ENCODE assay signal across 18 cellular contexts in genomic region chr11:19290356-19290755, GRCh38. TPM values are rescaled to one million over a fixed set of nuclear protein-coding genes. Genes with fewer than 3 reads are reported as not detected.
DNase-seq lines count a peak whose midpoint lies in the region; ATAC-seq, FAIRE-seq and TF ChIP-seq lines count a peak whose summit lies in the region.
"Had no signal": no experiment of that assay in that cellular context is flagged by ENCODE, and none has a peak within 500 bp of the region (broad histone marks: within the 10 kb centered on the region; RNA-seq: fewer than 3 reads in every experiment).

No MANE protein-coding gene starts in this region.

- CTCF ChIA-PET in H1 (lab: Charles Lee; ENCODE audit: partially characterized antibody), result no interaction called here
- CTCF ChIA-PET in RWPE1 (lab: Yijun Ruan, JAX), result interaction anchor here (0.6 kb wide), 1 partner anchor 9 kb away, joined by 6 read pairs; no protein-coding TSS in a partner anchor

- H3K23ac ChIP-seq in H1 (ENCODE audit: insufficient read length), result no peak overlapping the region

- no peak overlapping the region for H3K9ac ChIP-seq in H1 (replicated peaks in 1 of 4; ENCODE audit: extremely low read depth in 1 of 4, low read depth in 3 of 4, low read length in 3 of 4)

- no peak for ATAC-seq in lower lobe of right lung
- ATAC-seq: GM12878 had no signal

- H3K4me3 ChIP-seq in H1 (ENCODE audit: extremely low read depth in 1 of 4, insufficient read depth in 2 of 4, low read depth in 3 of 4, low read length in 4 of 4) (no peak overlapping the region), tibial nerve (no peak overlapping the region), lower lobe of right lung (no peak overlapping the region)
- H3K4me3 ChIP-seq: A549, GM12878, SJCRH30 had no signal

- H2BK12ac ChIP-seq in H1 (ENCODE audit: low read depth, low read length), result no peak overlapping the region

- H3K9me3 ChIP-seq in H1 (ENCODE audit: insufficient read depth in 2 of 2, low read depth in 1 of 2, low read length in 1 of 2), result no peaks in the 10 kb centered on the region
- H3K9me3 ChIP-seq in tibial nerve, result no peaks in the 10 kb centered on the region
- no peaks in the 10 kb centered on the region for H3K9me3 ChIP-seq in lower lobe of right lung
- H3K9me3 ChIP-seq: A549, Caco-2, SJCRH30 had no signal

- H3K23me2 ChIP-seq in H1 (ENCODE audit: low read depth, low read length), result no peaks in the 10 kb centered on the region

- no peaks in the 10 kb centered on the region for H4K20me1 ChIP-seq in H1 (replicated peaks in 1 of 2; ENCODE audit: control insufficient read depth in 1 of 2, insufficient read depth in 2 of 2, low read length in 2 of 2)

- H2BK20ac ChIP-seq in H1 (ENCODE audit: low read length), result no peak overlapping the region

- no peaks in the 10 kb centered on the region for H3K79me2 ChIP-seq in H1 (ENCODE audit: control insufficient read depth in 1 of 2, insufficient read depth in 2 of 2, low read length in 2 of 2)

- H3K56ac ChIP-seq in H1 (replicated peaks; ENCODE audit: insufficient read length, low read depth, low read length), result no peak overlapping the region

- no peak overlapping the region for H4K8ac ChIP-seq in H1 (ENCODE audit: extremely low read depth, insufficient read depth, low read length)

- H3K27me3 ChIP-seq in H1 (replicated peaks in 1 of 4; ENCODE audit: control insufficient read depth in 3 of 4, extremely low read depth in 1 of 4, insufficient read depth in 3 of 4, low read length in 3 of 4) (no peaks in the 10 kb centered on the region), tibial nerve (peaks cover 0 to 3% of the 10 kb centered on the region in 2 donors), lower lobe of right lung (ENCODE audit: low read depth) (no peaks in the 10 kb centered on the region)
- H3K27me3 ChIP-seq: SJCRH30 had no signal

- H3K4me1 ChIP-seq in H1 (replicated peaks in 1 of 4; ENCODE audit: control insufficient read depth in 3 of 4, insufficient read depth in 4 of 4, low read length in 3 of 4) (no peaks in the 10 kb centered on the region), tibial nerve (no peaks in the 10 kb centered on the region), lower lobe of right lung (no peaks in the 10 kb centered on the region)
- H3K4me1 ChIP-seq: A549, Caco-2, SJCRH30 had no signal

- no peak for TF ChIP-seq EP300 in H1 (IDR thresholded peaks at IDR 0.05; ENCODE audit: borderline replicate concordance in 1 of 2, low read depth in 2 of 2, low read length in 2 of 2)
- TF ChIP-seq EP300 in tibial nerve (IDR thresholded peaks at IDR 0.05), result no peak

- H3K36me3 ChIP-seq in H1 (ENCODE audit: control insufficient read depth in 2 of 4, insufficient read depth in 4 of 4, low read length in 3 of 4), result no peaks in the 10 kb centered on the region
- no peaks in the 10 kb centered on the region for H3K36me3 ChIP-seq in tibial nerve
- no peaks in the 10 kb centered on the region for H3K36me3 ChIP-seq in lower lobe of right lung
- H3K36me3 ChIP-seq: SJCRH30 had no signal

- DNase-seq in ELR (ENCODE audit: low read depth) (peak; percentile 12), LHCN-M2 (ENCODE audit: low read depth) (peak; percentile 4), H1 (ENCODE audit: low read depth in 1 of 2, low spot score in 2 of 2) (no peak), renal cortical epithelial cell (ENCODE audit: low read depth) (peak; percentile 18), tibial nerve (ENCODE audit: low spot score in 2 of 2) (no peak), lower lobe of right lung (no peak), RWPE1 (ENCODE audit: low spot score) (no peak)
- DNase-seq: Caco-2; CD4-positive, alpha-beta T cell; H7; Kasumi-1; MV-4-11; NCI-H1436; NCI-H2029; NCI-H526; SJCRH30 had no signal

- no peak overlapping the region for H3K27ac ChIP-seq in H1 (ENCODE audit: low read depth, low read length)
- no peak overlapping the region for H3K27ac ChIP-seq in tibial nerve
- H3K27ac ChIP-seq in lower lobe of right lung, result no peak overlapping the region
- H3K27ac ChIP-seq in RWPE1, result no peak overlapping the region
- H3K27ac ChIP-seq: A549, SJCRH30 had no signal

- H2BK15ac ChIP-seq in H1 (ENCODE audit: low read length), result no peak overlapping the region

- H2AK5ac ChIP-seq in H1 (ENCODE audit: low read depth, low read length), result no peak overlapping the region

- intact Hi-C loops in lower lobe of right lung (cut with DNase I), result no loop called here

- no peaks in the 10 kb centered on the region for H3K79me1 ChIP-seq in H1 (ENCODE audit: low read depth, low read length)

- FAIRE-seq in H1 (lab: Jason Lieb, UNC), result no peak
- FAIRE-seq: A549, GM12878 had no signal

- H4K5ac ChIP-seq in H1 (ENCODE audit: insufficient read length, low read depth, low read length), result no peak overlapping the region

- H2AFZ ChIP-seq in H1 (ENCODE audit: low read length), result peak overlapping the region; percentile 88; the same call in 1 of the 2 replicates

- H3K14ac ChIP-seq in H1 (ENCODE audit: insufficient read length), result no peak overlapping the region

- no peak overlapping the region for H3K18ac ChIP-seq in H1 (ENCODE audit: extremely low read depth, low read length)

- TF ChIP-seq CTCF in H1 (IDR thresholded peaks at IDR 0.05; ENCODE audit: control extremely low read depth in 1 of 3, insufficient read depth in 1 of 3, low read depth in 1 of 3, low read length in 3 of 3) (no peak), tibial nerve (IDR thresholded peaks at IDR 0.05) (no peak), lower lobe of right lung (IDR thresholded peaks at IDR 0.05) (no peak), RWPE1 (conservative IDR thresholded peaks at IDR 0.05; ENCODE audit: low read depth) (no peak)

- no peak overlapping the region for H3K4ac ChIP-seq in H1 (replicated peaks; ENCODE audit: insufficient read length, low read depth, low read length)

- no peak overlapping the region for H2BK5ac ChIP-seq in H1 (ENCODE audit: low read depth, low read length)

- H3K4me2 ChIP-seq in H1 (ENCODE audit: insufficient read depth in 1 of 2, low read depth in 2 of 2, low read length in 2 of 2), result no peak overlapping the region
- H3K4me2 ChIP-seq: A549 had no signal

- POLR2A ChIA-PET in H1 (lab: Charles Lee; ENCODE audit: partially characterized antibody), result no interaction called here
- POLR2A ChIA-PET in RWPE1 (lab: Yijun Ruan, JAX; ENCODE audit: low non-redundant PET), result no interaction called here

- no peak for TF ChIP-seq RAD21 in H1 (IDR thresholded peaks at IDR 0.05 in 1 of 2, conservative IDR thresholded peaks at IDR 0.05 in 1 of 2; ENCODE audit: low read depth in 2 of 2, low read length in 2 of 2)

- H4K91ac ChIP-seq in H1 (replicated peaks; ENCODE audit: insufficient read length, low read length), result no peak overlapping the region

- no peak for TF ChIP-seq POLR2A in H1 (IDR thresholded peaks at IDR 0.05; ENCODE audit: control extremely low read depth in 1 of 2, low read depth in 2 of 2, low read length in 2 of 2)
- TF ChIP-seq POLR2A in tibial nerve (IDR thresholded peaks at IDR 0.05), result no peak

- no peak overlapping the region for H2BK120ac ChIP-seq in H1 (replicated peaks; ENCODE audit: low read depth, low read length)

- WGBS in H1 (ENCODE audit: extremely low coverage in 1 of 2, insufficient coverage in 1 of 2, insufficient read length in 1 of 2, insufficient replicate concordance in 2 of 2, low coverage in 1 of 2, low lambda C conversion rate in 2 of 2, missing lambda C conversion rate in 1 of 2), 2 experiments, result 63% methylated on average over 2 of the region's 2 CpGs; no CpG with 5 or more reads in 1 of the 2 experiments
- WGBS in tibial nerve, 2 donors, result 82 to 95% methylated on average over 2 of the region's 2 CpGs

TF ChIP-seq in H1, 55 proteins besides CTCF, POLR2A, EP300 and RAD21 (continues in another document):
- TF ChIP-seq RXRA (IDR thresholded peaks at IDR 0.05; ENCODE audit: insufficient read depth, low read depth, low read length), result no peak
- no peak for TF ChIP-seq MAFK (IDR thresholded peaks at IDR 0.05; ENCODE audit: low read depth, low read length)
- TF ChIP-seq CBX5 (IDR thresholded peaks at IDR 0.05; ENCODE audit: low read depth, low read length), result no peak
- no peak for TF ChIP-seq BCL11A (IDR thresholded peaks at IDR 0.05; ENCODE audit: low read depth in 2 of 2, low read length in 2 of 2)
- no peak for TF ChIP-seq CHD2 (IDR thresholded peaks at IDR 0.05; ENCODE audit: low read length)
- TF ChIP-seq CREB1 (IDR thresholded peaks at IDR 0.05), result no peak
- no peak for TF ChIP-seq TEAD4 (IDR thresholded peaks at IDR 0.05; ENCODE audit: low read depth, low read length)
- TF ChIP-seq NRF1 (IDR thresholded peaks at IDR 0.05; ENCODE audit: low read depth, low read length), result no peak
- no peak for TF ChIP-seq PHF8 (conservative IDR thresholded peaks at IDR 0.05; ENCODE audit: low read depth, low read length)
- no peak for TF ChIP-seq YY1 (IDR thresholded peaks at IDR 0.05; ENCODE audit: low read depth, low read length)
- TF ChIP-seq SP4 (IDR thresholded peaks at IDR 0.05; ENCODE audit: low read length), result no peak
- TF ChIP-seq E2F6 (IDR thresholded peaks at IDR 0.05), result no peak
- no peak for TF ChIP-seq KDM4A (IDR thresholded peaks at IDR 0.05; ENCODE audit: low read depth, low read length, severe bottlenecking)
- no peak for TF ChIP-seq TCF12 (IDR thresholded peaks at IDR 0.05; ENCODE audit: low read depth, low read length)
- no peak for TF ChIP-seq TAF7 (optimal IDR thresholded peaks at IDR 0.05; ENCODE audit: borderline replicate concordance, low read depth, low read length)
- TF ChIP-seq BRCA1 (IDR thresholded peaks at IDR 0.05; ENCODE audit: low read depth, low read length), result no peak
- no peak for TF ChIP-seq NANOG (IDR thresholded peaks at IDR 0.05; ENCODE audit: insufficient read depth, low read depth, low read length, poor library complexity, severe bottlenecking)

RNA-seq across cellular contexts. Expression of gene E2F8, which starts 49.6 kb away (rescaled TPM):
- total RNA-seq in LHCN-M2 (2014; rRNA removed) (3.0 and 4.9 TPM in 2 replicates), renal cortical epithelial cell (0.65 and 1.0 TPM in 2 replicates), tibial nerve (not detected), lower lobe of right lung (0.95 TPM)
- polyA plus RNA-seq in LHCN-M2 (2012), result 1.2 TPM
- 11.4 and 11.5 TPM in 2 replicates for total RNA-seq in H1 (2021; fragmentation: NEBNext Ultra II Directional; extraction: Animal tissue kit (Norgen Biotek cat#: 25700))
- polyA plus RNA-seq in H1 (2011; rRNA removed), result 3.8 and 5.4 TPM in 2 replicates
- polyA plus RNA-seq in H1 (2011; cell fraction: cytosol; rRNA removed), result 4.3 TPM
- polyA plus RNA-seq in H1 (2011; cell fraction: nucleus; rRNA removed), result 7.9 TPM
- 5.0 to 9.1 TPM (median 6.0 TPM) in 4 replicates for polyA plus RNA-seq in H1 (2012, experiment 1 of 2)
- 0.60 TPM for polyA plus RNA-seq in H1 (2012, experiment 2 of 2)
- 6.8 TPM for polyA plus RNA-seq in H1 (2013, experiment 1 of 2)
- 6.8 TPM for polyA plus RNA-seq in H1 (2013, experiment 2 of 2)
- polyA minus RNA-seq in H1 (2011; rRNA and poly(A)+ RNA removed), result 4.1 and 5.9 TPM in 2 replicates
- 2.2 TPM for polyA minus RNA-seq in H1 (2011; cell fraction: cytosol; rRNA and poly(A)+ RNA removed)
- polyA minus RNA-seq in H1 (2011; cell fraction: nucleus; rRNA and poly(A)+ RNA removed), result 15.6 TPM
- total RNA-seq: CD4-positive, alpha-beta T cell had no signal

Comparison
In these comparisons a context has a peak if more than half of its experiments do, and no peak if none do; other contexts are left out.
1. DNase-seq: peak in ELR (single experiment), LHCN-M2 (single experiment) and renal cortical epithelial cell (single experiment); none in H1 (0 of 2), tibial nerve (0 of 2), lower lobe of right lung (single experiment) and RWPE1 (single experiment).